In the genomic region with DNA sequence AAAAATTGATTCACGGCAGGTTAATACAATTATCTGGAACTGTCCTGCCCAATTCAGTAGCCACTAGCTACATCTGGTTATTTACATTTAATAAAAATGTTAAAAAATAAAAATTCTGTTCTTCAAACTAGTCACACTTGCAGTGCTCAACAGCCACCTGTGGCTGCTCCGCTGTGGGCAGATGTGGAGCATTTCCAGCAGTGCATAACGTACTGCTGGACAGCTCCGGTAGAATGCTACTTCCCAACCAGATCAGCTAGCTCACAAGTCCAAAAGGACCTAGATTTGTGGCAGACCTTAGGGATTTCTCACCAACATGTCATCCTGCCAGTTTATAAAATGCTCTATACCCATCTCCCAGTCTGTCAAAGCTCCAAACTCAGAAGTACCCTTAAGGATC, we compare ENCODE assay signal across 19 cellular contexts.
"Had no signal": no experiment of that assay in that cellular context is flagged by ENCODE, and none has a peak within 500 bp of the region (broad histone marks: within the 10 kb centered on the region; RNA-seq: fewer than 3 reads in every experiment).

No MANE protein-coding gene starts in this region.

- H3K27ac Mint-ChIP-seq: activated CD4-positive, alpha-beta memory T cell treated with anti-CD3 and anti-CD28 coated beads for 36 hours; activated CD4-positive, alpha-beta T cell treated with anti-CD3 and anti-CD28 coated beads for 36 hours; dendritic cell treated with granulocyte-macrophage colony-stimulating factor and Interleukin-4, amounts not matched to agents 40 ng/mL and 50 ng/mL, for 4 days; mesothelial cell of epicardium; neural progenitor cell had no signal

- H3K9me3 Mint-ChIP-seq: activated CD4-positive, alpha-beta memory T cell treated with anti-CD3 and anti-CD28 coated beads for 36 hours; activated T-cell treated with anti-CD3 and anti-CD28 coated beads, Interleukin-2, amount 50 U/mL, for 4 hours; dendritic cell treated with granulocyte-macrophage colony-stimulating factor and Interleukin-4, amounts not matched to agents 40 ng/mL and 50 ng/mL, for 4 days; immature natural killer cell had no signal

- H3K4me3 Mint-ChIP-seq: activated CD4-positive, alpha-beta memory T cell treated with anti-CD3 and anti-CD28 coated beads for 36 hours; activated CD4-positive, alpha-beta T cell treated with anti-CD3 and anti-CD28 coated beads for 36 hours; activated naive CD8-positive, alpha-beta T cell; activated T-cell treated with anti-CD3 and anti-CD28 coated beads, Interleukin-2, amount 50 U/mL, for 4 hours; dendritic cell treated with granulocyte-macrophage colony-stimulating factor and Interleukin-4, amounts not matched to agents 40 ng/mL and 50 ng/mL, for 4 days; immature natural killer cell; mesothelial cell of epicardium; neural progenitor cell had no signal

- H3K27me3 Mint-ChIP-seq: activated CD4-positive, alpha-beta memory T cell treated with anti-CD3 and anti-CD28 coated beads for 36 hours; activated CD4-positive, alpha-beta T cell treated with anti-CD3 and anti-CD28 coated beads for 36 hours; activated naive CD8-positive, alpha-beta T cell; dendritic cell treated with granulocyte-macrophage colony-stimulating factor and Interleukin-4, amounts not matched to agents 40 ng/mL and 50 ng/mL, for 4 days had no signal

- H3K27ac ChIP-seq: brain microvascular endothelial cell, gastrocnemius medialis, heart left ventricle, lower lobe of right lung, neural progenitor cell, thoracic aorta had no signal

- H3K4me3 ChIP-seq: gastrocnemius medialis, heart left ventricle, lower lobe of right lung, neural progenitor cell, spleen, thoracic aorta had no signal

- H3K4me2 ChIP-seq: neural progenitor cell had no signal

- H3K27me3 ChIP-seq: brain microvascular endothelial cell, gastrocnemius medialis, heart left ventricle, neural progenitor cell, spleen had no signal

- DNase-seq: activated CD4-positive, alpha-beta memory T cell treated with anti-CD3 and anti-CD28 coated beads for 36 hours; activated CD4-positive, alpha-beta T cell treated with anti-CD3 and anti-CD28 coated beads for 36 hours; activated gamma-delta T cell; activated T-cell treated with anti-CD3 and anti-CD28 coated beads, Interleukin-2, amount 50 U/mL, for 4 hours; anterior cingulate cortex; brain microvascular endothelial cell; cerebellar nuclear complex; gastrocnemius medialis; heart left ventricle; immature natural killer cell; lower lobe of right lung; spleen; T-helper 1 cell had no signal

- H3K4me1 ChIP-seq: lower lobe of right lung, neural progenitor cell had no signal

- ATAC-seq: activated CD4-positive, alpha-beta T cell treated with anti-CD3 and anti-CD28 coated beads for 36 hours; activated T-cell treated with anti-CD3 and anti-CD28 coated beads, Interleukin-2, amount 50 U/mL, for 4 hours; gastrocnemius medialis; heart left ventricle; lower lobe of right lung; sciatic nerve had no signal

- H3K4me1 Mint-ChIP-seq: mesothelial cell of epicardium, neural progenitor cell had no signal

- H3K9me3 ChIP-seq: gastrocnemius medialis, lower lobe of right lung, spleen, thoracic aorta had no signal
